8 cellular contexts compared by ENCODE assay signal in genomic region chr17:45171338-45172231, GRCh38. TPM values are rescaled to one million over a fixed set of nuclear protein-coding genes. Genes with fewer than 3 reads are reported as not detected.
DNase-seq lines count a peak whose midpoint lies in the region; ATAC-seq and TF ChIP-seq lines count a peak whose summit lies in the region.

No MANE protein-coding gene starts in this region.

- TF ChIP-seq POLR2A in spleen (IDR thresholded peaks at IDR 0.05) = no peak

- TF ChIP-seq CTCF in spleen (IDR thresholded peaks at IDR 0.05 in 8 of 11, conservative IDR thresholded peaks at IDR 0.05 in 3 of 11) = no peak

- no peaks in the 10 kb centered on the region for H3K27me3 Mint-ChIP-seq in activated naive CD4-positive, alpha-beta T cell treated with anti-CD3 and anti-CD28 coated beads for 36 hours (ENCODE audit: low read depth)
- no peaks in the 10 kb centered on the region for H3K27me3 Mint-ChIP-seq in activated T-helper 2 cell treated with anti-CD3 and anti-CD28 coated beads, Interferon-gamma antibody, Interleukin-2, Interleukin-4, amounts not matched to agents 10 μg/mL and 5 μg/mL and 100 μg/mL, durations not matched to agents 14 hours and 24 hours and 36 hours (ENCODE audit: low read depth)

- no peak overlapping the region; the same call in 1 of the 2 replicates for H3K4me3 ChIP-seq in iPS-20b (ENCODE audit: low read length)
- peak overlapping the region in 1 of 8 donors; percentile 70 for H3K4me3 ChIP-seq in spleen

- 60 to 68% (median 63%) methylated on average over 17 to 20 of the region's 20 CpGs for WGBS in spleen, 5 donors

- no peak overlapping the region for H3K4me3 Mint-ChIP-seq in activated naive CD4-positive, alpha-beta T cell treated with anti-CD3 and anti-CD28 coated beads for 36 hours
- peak overlapping the region; percentile 1 for H3K4me3 Mint-ChIP-seq in activated T-helper 2 cell treated with anti-CD3 and anti-CD28 coated beads, Interferon-gamma antibody, Interleukin-2, Interleukin-4, amounts not matched to agents 10 μg/mL and 5 μg/mL and 100 μg/mL, durations not matched to agents 14 hours and 24 hours and 36 hours (ENCODE audit: low read depth)

- H3K27ac ChIP-seq in iPS-20b (ENCODE audit: low read length) (peak overlapping the region; percentile 77), spleen (peak overlapping the region in 6 of 8 donors; percentile 58 to 90 (median 80))

- H3K4me1 Mint-ChIP-seq in activated naive CD4-positive, alpha-beta T cell treated with anti-CD3 and anti-CD28 coated beads for 36 hours (ENCODE audit: low read depth) = peaks cover 21% of the 10 kb centered on the region
- peaks cover 16% of the 10 kb centered on the region for H3K4me1 Mint-ChIP-seq in activated T-helper 2 cell treated with anti-CD3 and anti-CD28 coated beads, Interferon-gamma antibody, Interleukin-2, Interleukin-4, amounts not matched to agents 10 μg/mL and 5 μg/mL and 100 μg/mL, durations not matched to agents 14 hours and 24 hours and 36 hours (ENCODE audit: low read depth)

- H3K27ac Mint-ChIP-seq in activated naive CD4-positive, alpha-beta T cell treated with anti-CD3 and anti-CD28 coated beads for 36 hours = peak overlapping the region; percentile 93
- peak overlapping the region; percentile 87 for H3K27ac Mint-ChIP-seq in activated T-helper 2 cell treated with anti-CD3 and anti-CD28 coated beads, Interferon-gamma antibody, Interleukin-2, Interleukin-4, amounts not matched to agents 10 μg/mL and 5 μg/mL and 100 μg/mL, durations not matched to agents 14 hours and 24 hours and 36 hours

- intact Hi-C loops in activated naive CD4-positive, alpha-beta T cell treated with anti-CD3 and anti-CD28 coated beads for 36 hours (cut with micrococcal nuclease) = loop anchor here (1.0 kb wide), 2 partner anchors 10 to 23 kb away; partner anchors contain the start of genes HEXIM1 and HEXIM2
- intact Hi-C loops in activated T-helper 2 cell treated with anti-CD3 and anti-CD28 coated beads, Interferon-gamma antibody, Interleukin-2, Interleukin-4, amounts not matched to agents 10 μg/mL and 5 μg/mL and 100 μg/mL, durations not matched to agents 14 hours and 24 hours and 36 hours (cut with micrococcal nuclease) = loop anchor here (2.0 kb wide), 1 partner anchor 23 kb away; the partner anchor contains the start of gene HEXIM1
- intact Hi-C loops in spleen (cut with DNase I; ENCODE audit: low total_unique reads) = no loop called here

- no peak for ATAC-seq in HG02571 (IDR thresholded peaks at IDR 0.05; ENCODE audit: unreplicated experiment)

- H3K9me3 ChIP-seq in iPS-20b (ENCODE audit: insufficient read depth, low read depth, low read length) = no peaks in the 10 kb centered on the region
- no peaks in the 10 kb centered on the region for H3K9me3 ChIP-seq in spleen

- H3K9me3 Mint-ChIP-seq in activated naive CD4-positive, alpha-beta T cell treated with anti-CD3 and anti-CD28 coated beads for 36 hours = no peaks in the 10 kb centered on the region
- no peaks in the 10 kb centered on the region for H3K9me3 Mint-ChIP-seq in activated T-helper 2 cell treated with anti-CD3 and anti-CD28 coated beads, Interferon-gamma antibody, Interleukin-2, Interleukin-4, amounts not matched to agents 10 μg/mL and 5 μg/mL and 100 μg/mL, durations not matched to agents 14 hours and 24 hours and 36 hours

- no peaks in the 10 kb centered on the region for H3K36me3 Mint-ChIP-seq in activated naive CD4-positive, alpha-beta T cell treated with anti-CD3 and anti-CD28 coated beads for 36 hours (ENCODE audit: low read depth)
- H3K36me3 Mint-ChIP-seq in activated T-helper 2 cell treated with anti-CD3 and anti-CD28 coated beads, Interferon-gamma antibody, Interleukin-2, Interleukin-4, amounts not matched to agents 10 μg/mL and 5 μg/mL and 100 μg/mL, durations not matched to agents 14 hours and 24 hours and 36 hours (ENCODE audit: low read depth) = no peaks in the 10 kb centered on the region

- CTCF ChIA-PET in activated naive CD4-positive, alpha-beta T cell treated with anti-CD3 and anti-CD28 coated beads for 36 hours (lab: Charles Lee) = interaction anchor here (0.6 to 3.5 kb wide), 5 partner anchors 16 to 107 kb away, joined by 4 to 41 read pairs (median 10); partner anchors contain the start of genes ACBD4 and HEXIM1

- H3K36me3 ChIP-seq in iPS-20b (ENCODE audit: insufficient read depth, low read depth, low read length) (peaks cover 8% of the 10 kb centered on the region; the same call in 1 of the 2 replicates), spleen (peaks cover 0 to 20% (median 4%) of the 10 kb centered on the region in 6 donors)

- H3K27me3 ChIP-seq in iPS-20b (ENCODE audit: insufficient read depth, low read length) = no peaks in the 10 kb centered on the region
- no peaks in the 10 kb centered on the region for H3K27me3 ChIP-seq in spleen (replicated peaks in 1 of 7)

- no peak for DNase-seq in activated naive CD4-positive, alpha-beta T cell treated with anti-CD3 and anti-CD28 coated beads for 36 hours
- no peak for DNase-seq in activated naive CD4-positive, alpha-beta T cell treated with anti-CD3 and anti-CD28 coated beads, Interleukin-2, amount 50 U/mL, for 16 hours
- no peak for DNase-seq in activated T-helper 2 cell treated with anti-CD3 and anti-CD28 coated beads, Interferon-gamma antibody, Interleukin-2, Interleukin-4, amounts not matched to agents 10 μg/mL and 5 μg/mL and 100 μg/mL, durations not matched to agents 14 hours and 24 hours and 36 hours (ENCODE audit: low spot score)
- DNase-seq in spleen (no peak), NOMO-1 (lab: John Stamatoyannopoulos, UW; ENCODE audit: unreplicated experiment in 2 of 2) (no peak), OCI-M1 (lab: John Stamatoyannopoulos, UW) (no peak)

- H3K4me1 ChIP-seq in iPS-20b (ENCODE audit: insufficient read depth, low read length) = peaks cover 28% of the 10 kb centered on the region
- peaks cover 0 to 60% (median 33%) of the 10 kb centered on the region in 6 donors for H3K4me1 ChIP-seq in spleen

- peak overlapping the region; percentile 58; the same call in 1 of the 2 replicates for H3K9ac ChIP-seq in iPS-20b (ENCODE audit: low read depth, low read length)

RNA-seq across cellular contexts. Expression of gene HEXIM2, which starts 9.9 kb away (rescaled TPM):
- total RNA-seq in activated naive CD4-positive, alpha-beta T cell treated with anti-CD3 and anti-CD28 coated beads for 36 hours = 1 to 10 TPM; 3.5 TPM
- 7.5 and 7.8 TPM in 2 replicates for total RNA-seq in activated T-helper 2 cell treated with anti-CD3 and anti-CD28 coated beads, Interferon-gamma antibody, Interleukin-2, Interleukin-4, amounts not matched to agents 10 μg/mL and 5 μg/mL and 100 μg/mL, durations not matched to agents 14 hours and 24 hours and 36 hours
- 1 to 10 TPM; 4.0 to 9.4 (median 6.1) TPM for total RNA-seq in spleen
- polyA plus RNA-seq in spleen = 10 to 100 TPM in 1 of 3 donors, 1 to 10 TPM in 2; 8.7 to 10.4 (median 9.9) TPM

RNA-seq across cellular contexts. Expression of gene HEXIM1, which starts 23.3 kb away (rescaled TPM):
- 10 to 100 TPM; 24.3 to 24.7 TPM for total RNA-seq in activated naive CD4-positive, alpha-beta T cell treated with anti-CD3 and anti-CD28 coated beads for 36 hours
- 46.4 and 48.1 TPM in 2 replicates for total RNA-seq in activated T-helper 2 cell treated with anti-CD3 and anti-CD28 coated beads, Interferon-gamma antibody, Interleukin-2, Interleukin-4, amounts not matched to agents 10 μg/mL and 5 μg/mL and 100 μg/mL, durations not matched to agents 14 hours and 24 hours and 36 hours
- 10 to 100 TPM; 23.4 to 43.1 (median 27.8) TPM for total RNA-seq in spleen
- polyA plus RNA-seq in spleen = 10 to 100 TPM; 12.9 to 26.7 (median 15.1) TPM

RNA-seq across cellular contexts. Expression of gene ACBD4, which starts 36.1 kb away (rescaled TPM):
- total RNA-seq in activated naive CD4-positive, alpha-beta T cell treated with anti-CD3 and anti-CD28 coated beads for 36 hours = 10 to 100 TPM; 12.3 to 12.7 TPM
- total RNA-seq in activated T-helper 2 cell treated with anti-CD3 and anti-CD28 coated beads, Interferon-gamma antibody, Interleukin-2, Interleukin-4, amounts not matched to agents 10 μg/mL and 5 μg/mL and 100 μg/mL, durations not matched to agents 14 hours and 24 hours and 36 hours = 12.8 and 15.9 TPM in 2 replicates
- total RNA-seq in spleen = 10 to 100 TPM; 14.1 to 24.6 (median 20.2) TPM
- polyA plus RNA-seq in spleen = 10 to 100 TPM; 22.8 to 32.8 (median 31.8) TPM

RNA-seq across cellular contexts. Expression of gene PLCD3, which starts 39.3 kb away (rescaled TPM):
- 1 to 10 TPM; 2.4 TPM for total RNA-seq in activated naive CD4-positive, alpha-beta T cell treated with anti-CD3 and anti-CD28 coated beads for 36 hours
- total RNA-seq in activated T-helper 2 cell treated with anti-CD3 and anti-CD28 coated beads, Interferon-gamma antibody, Interleukin-2, Interleukin-4, amounts not matched to agents 10 μg/mL and 5 μg/mL and 100 μg/mL, durations not matched to agents 14 hours and 24 hours and 36 hours = 4.0 and 4.4 TPM in 2 replicates
- total RNA-seq in spleen = 1 to 10 TPM; 2.8 to 9.9 (median 7.1) TPM
- polyA plus RNA-seq in spleen = 1 to 10 TPM; 1.5 to 3.5 (median 3.4) TPM

RNA-seq across cellular contexts. Expression of gene FMNL1, which starts 50.1 kb away (rescaled TPM):
- 100 to 1,000 TPM; 228 to 242 TPM for total RNA-seq in activated naive CD4-positive, alpha-beta T cell treated with anti-CD3 and anti-CD28 coated beads for 36 hours
- 469 and 475 TPM in 2 replicates for total RNA-seq in activated T-helper 2 cell treated with anti-CD3 and anti-CD28 coated beads, Interferon-gamma antibody, Interleukin-2, Interleukin-4, amounts not matched to agents 10 μg/mL and 5 μg/mL and 100 μg/mL, durations not matched to agents 14 hours and 24 hours and 36 hours
- 100 to 1,000 TPM; 113 to 281 (median 190) TPM for total RNA-seq in spleen
- 10 to 100 TPM; 40.8 to 71.8 (median 62.8) TPM for polyA plus RNA-seq in spleen
